ENCODE assay signal across 2 cellular contexts in genomic region chr2:42673989-42674564, GRCh38.
TF ChIP-seq lines count a peak whose summit lies in the region.

No MANE protein-coding gene starts in this region.

TF ChIP-seq in Ishikawa, 13 proteins besides CTCF, POLR2A, EP300 and RAD21:
- TF ChIP-seq EGR1 (IDR thresholded peaks at IDR 0.05) (no peak), USF1 (IDR thresholded peaks at IDR 0.05) (peak; percentile 30; the same call in 1 of the 2 replicates)
TF ChIP-seq in Ishikawa: peak in this region for 1.

TF ChIP-seq in H1, 55 proteins besides CTCF, POLR2A, EP300 and RAD21 (continued from another document):
- TF ChIP-seq BCL11A (IDR thresholded peaks at IDR 0.05; ENCODE audit: low read depth in 2 of 2, low read length in 2 of 2) (no peak), ATF3 (IDR thresholded peaks at IDR 0.05; ENCODE audit: insufficient read depth, low read depth, low read length) (no peak), MAFK (IDR thresholded peaks at IDR 0.05; ENCODE audit: low read depth, low read length) (no peak), RBBP5 (IDR thresholded peaks at IDR 0.05; ENCODE audit: borderline replicate concordance, low read depth, low read length) (no peak), GABPA (IDR thresholded peaks at IDR 0.05; ENCODE audit: borderline replicate concordance, insufficient read depth, low read length) (no peak), SP4 (IDR thresholded peaks at IDR 0.05; ENCODE audit: low read length) (no peak), RXRA (IDR thresholded peaks at IDR 0.05; ENCODE audit: insufficient read depth, low read depth, low read length) (no peak), CBX5 (IDR thresholded peaks at IDR 0.05; ENCODE audit: low read depth, low read length) (no peak), KDM1A (IDR thresholded peaks at IDR 0.05; ENCODE audit: borderline replicate concordance, low read length) (no peak), RNF2 (IDR thresholded peaks at IDR 0.05; ENCODE audit: borderline replicate concordance, low read depth, low read length, missing control alignments, poor library complexity, severe bottlenecking) (no peak), BRCA1 (IDR thresholded peaks at IDR 0.05; ENCODE audit: low read depth, low read length) (no peak), CREB1 (IDR thresholded peaks at IDR 0.05) (no peak)
